ENCODE assay signal across 12 cellular contexts in genomic region chr4:104942990-104943758, GRCh38.
DNase-seq lines count a peak whose midpoint lies in the region; ATAC-seq and TF ChIP-seq lines count a peak whose summit lies in the region.
"Had no signal": no experiment of that assay in that cellular context is flagged by ENCODE, and none has a peak within 500 bp of the region (broad histone marks: within the 10 kb centered on the region; RNA-seq: fewer than 3 reads in every experiment).

No MANE protein-coding gene starts in this region.

- no peaks in the 10 kb centered on the region for H3K27me3 Mint-ChIP-seq in activated T-cell treated with anti-CD3 and anti-CD28 coated beads, Interleukin-2, amount 50 U/mL, for 72 hours (ENCODE audit: low read depth)
- peaks cover 0 to 1% (median 0%) of the 10 kb centered on the region in 3 donors for H3K27me3 Mint-ChIP-seq in CD14-positive monocyte (ENCODE audit: low read depth in 3 of 3)

- H3K9me3 ChIP-seq in Peyer's patch, result no peaks in the 10 kb centered on the region

- no peak overlapping the region for H3K27ac Mint-ChIP-seq in activated T-cell treated with anti-CD3 and anti-CD28 coated beads, Interleukin-2, amount 50 U/mL, for 72 hours
- no peak overlapping the region for H3K27ac Mint-ChIP-seq in CD14-positive monocyte

- H3K36me3 ChIP-seq in Peyer's patch, result no peaks in the 10 kb centered on the region

- H3K4me1 Mint-ChIP-seq in activated T-cell treated with anti-CD3 and anti-CD28 coated beads, Interleukin-2, amount 50 U/mL, for 72 hours (ENCODE audit: low read depth), result peaks cover 31% of the 10 kb centered on the region
- H3K4me1 Mint-ChIP-seq in CD14-positive monocyte, result peaks cover 7% of the 10 kb centered on the region

- intact Hi-C loops in CD14-positive monocyte (cut with micrococcal nuclease), result no loop called here

- H3K27ac ChIP-seq in Peyer's patch, result no peak overlapping the region
- H3K27ac ChIP-seq: coronary artery, hepatocyte had no signal

- H3K4me3 ChIP-seq in Peyer's patch, result no peak overlapping the region
- H3K4me3 ChIP-seq: coronary artery, hepatocyte had no signal

- H3K27me3 ChIP-seq in Peyer's patch, result no peaks in the 10 kb centered on the region
- H3K27me3 ChIP-seq: hepatocyte had no signal

- TF ChIP-seq CTCF in CD14-positive monocyte (IDR thresholded peaks at IDR 0.05) (no peak), Peyer's patch (IDR thresholded peaks at IDR 0.05) (no peak)

- no peak for TF ChIP-seq POLR2A in Peyer's patch (IDR thresholded peaks at IDR 0.05)

- DNase-seq in activated T-cell treated with anti-CD3 and anti-CD28 coated beads, Interleukin-2, amount 50 U/mL, for 72 hours, result peak; percentile 37 to 45
- DNase-seq in activated T-cell treated with anti-CD3 and anti-CD28 coated beads for 4 hours (no peak), CD14-positive monocyte (ENCODE audit: low spot score) (no peak), Peyer's patch (no peak), NOMO-1 treated with DMSO at 0.1 percent for 48 hours (lab: John Stamatoyannopoulos, UW; ENCODE audit: unreplicated experiment) (no peak)
- peak; percentile 14 for DNase-seq in activated naive CD8-positive, alpha-beta T cell treated with anti-CD3 and anti-CD28 coated beads, Interleukin-2, amount 50 U/mL, for 16 hours (ENCODE audit: low read depth, low spot score)
- DNase-seq in activated CD8-positive, alpha-beta memory T cell treated with anti-CD3 and anti-CD28 coated beads, Interleukin-2, amount 50 U/mL, for 48 hours, result no peak
- DNase-seq: GOT3, NCI-H2171 treated with DMSO at 0.1 percent for 48 hours had no signal

- peak; percentile 88 to 95 for ATAC-seq in activated T-cell treated with anti-CD3 and anti-CD28 coated beads, Interleukin-2, amount 50 U/mL, for 72 hours (replicated peaks in 1 of 2)
- ATAC-seq in HG02973 (IDR thresholded peaks at IDR 0.05; ENCODE audit: unreplicated experiment), result peak; percentile 66

- H3K4me1 ChIP-seq in Peyer's patch, result no peaks in the 10 kb centered on the region

- H3K4me3 Mint-ChIP-seq in activated T-cell treated with anti-CD3 and anti-CD28 coated beads, Interleukin-2, amount 50 U/mL, for 72 hours, result peak overlapping the region; percentile 19 to 41
- no peak overlapping the region for H3K4me3 Mint-ChIP-seq in CD14-positive monocyte

- no peaks in the 10 kb centered on the region for H3K36me3 Mint-ChIP-seq in activated T-cell treated with anti-CD3 and anti-CD28 coated beads, Interleukin-2, amount 50 U/mL, for 72 hours (ENCODE audit: insufficient read depth in 2 of 2)
- H3K36me3 Mint-ChIP-seq in CD14-positive monocyte, result no peaks in the 10 kb centered on the region

- H3K9me3 Mint-ChIP-seq in activated T-cell treated with anti-CD3 and anti-CD28 coated beads, Interleukin-2, amount 50 U/mL, for 72 hours, result peaks cover 0 to 1% of the 10 kb centered on the region in 2 donors
- peaks cover 0 to 5% (median 1%) of the 10 kb centered on the region in 7 donors for H3K9me3 Mint-ChIP-seq in CD14-positive monocyte

Comparison
In these comparisons a context has a peak if more than half of its experiments do, and no peak if none do; other contexts are left out.
1. DNase-seq: peak in activated T-cell treated with anti-CD3 and anti-CD28 coated beads, Interleukin-2, amount 50 U/mL, for 72 hours (2 of 2) and activated naive CD8-positive, alpha-beta T cell treated with anti-CD3 and anti-CD28 coated beads, Interleukin-2, amount 50 U/mL, for 16 hours (single experiment); none in activated T-cell treated with anti-CD3 and anti-CD28 coated beads for 4 hours (single experiment), CD14-positive monocyte (single experiment), Peyer's patch (0 of 3), NOMO-1 treated with DMSO at 0.1 percent for 48 hours (single experiment) and activated CD8-positive, alpha-beta memory T cell treated with anti-CD3 and anti-CD28 coated beads, Interleukin-2, amount 50 U/mL, for 48 hours (single experiment).
2. H3K4me3 Mint-ChIP-seq: peak in activated T-cell treated with anti-CD3 and anti-CD28 coated beads, Interleukin-2, amount 50 U/mL, for 72 hours (2 of 2); none in CD14-positive monocyte (0 of 2).